1 cellular context compared by ENCODE assay signal in the genomic region with DNA sequence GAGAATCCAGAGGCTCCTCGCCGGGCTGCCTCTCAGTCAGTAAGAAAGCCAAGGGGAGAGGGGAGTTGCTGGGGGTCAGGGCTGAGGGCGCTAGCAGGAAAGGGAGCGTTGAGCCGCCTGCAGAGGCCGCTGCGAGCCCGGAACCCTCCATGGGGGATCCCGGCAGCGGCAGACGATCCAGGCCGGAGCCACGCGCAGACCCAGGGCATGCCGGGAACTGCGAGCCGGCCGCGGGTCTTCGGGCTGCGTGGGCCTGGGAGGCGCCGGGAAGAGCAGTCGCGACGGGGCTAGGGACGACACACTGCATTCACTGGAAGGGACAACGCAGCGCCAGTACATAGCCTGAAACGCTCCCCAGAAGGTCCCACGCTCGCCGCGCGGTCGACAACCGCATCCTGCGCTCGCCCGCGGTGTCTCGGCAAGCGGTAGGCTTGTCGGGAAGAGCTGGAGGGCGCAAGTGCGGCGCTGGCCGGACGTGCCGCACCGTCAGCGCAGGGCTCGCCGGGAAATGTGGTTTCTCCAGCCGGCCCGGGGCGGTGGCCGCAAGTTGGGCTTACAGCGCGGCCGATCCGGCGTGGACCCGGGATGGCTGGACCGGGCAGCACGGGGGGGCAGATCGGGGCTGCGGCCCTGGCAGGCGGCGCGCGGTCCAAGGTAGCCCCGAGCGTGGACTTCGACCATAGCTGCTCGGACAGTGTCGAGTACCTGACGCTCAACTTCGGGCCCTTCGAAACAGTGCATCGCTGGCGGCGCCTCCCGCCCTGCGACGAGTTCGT.
TF ChIP-seq lines count a peak whose summit lies in the region.

Gene LZTR1 (plus strand): TSS at position 511 of the 776 bp plus-strand sequence. CDS start 75 bp downstream, at position 586.

TF ChIP-seq in K562, 482 proteins besides CTCF, POLR2A, EP300 and RAD21 (continued from another document and continues in another):
- TF ChIP-seq, protein P1, sequence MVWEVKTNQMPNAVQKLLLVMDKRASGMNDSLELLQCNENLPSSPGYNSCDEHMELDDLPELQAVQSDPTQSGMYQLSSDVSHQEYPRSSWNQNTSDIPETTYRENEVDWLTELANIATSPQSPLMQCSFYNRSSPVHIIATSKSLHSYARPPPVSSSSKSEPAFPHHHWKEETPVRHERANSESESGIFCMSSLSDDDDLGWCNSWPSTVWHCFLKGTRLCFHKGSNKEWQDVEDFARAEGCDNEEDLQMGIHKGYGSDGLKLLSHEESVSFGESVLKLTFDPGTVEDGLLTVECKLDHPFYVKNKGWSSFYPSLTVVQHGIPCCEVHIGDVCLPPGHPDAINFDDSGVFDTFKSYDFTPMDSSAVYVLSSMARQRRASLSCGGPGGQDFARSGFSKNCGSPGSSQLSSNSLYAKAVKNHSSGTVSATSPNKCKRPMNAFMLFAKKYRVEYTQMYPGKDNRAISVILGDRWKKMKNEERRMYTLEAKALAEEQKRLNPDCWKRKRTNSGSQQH (CRISPR knock-in tag; IDR thresholded peaks at IDR 0.05) = peak; percentile 98
- TF ChIP-seq KAT2B (IDR thresholded peaks at IDR 0.05; ENCODE audit: low read depth, low read length) (peak; percentile 74), BCL6 (CRISPR knock-in tag; IDR thresholded peaks at IDR 0.05) (peak; percentile 85), CBX3 (IDR thresholded peaks at IDR 0.05; ENCODE audit: borderline replicate concordance in 1 of 2, low read length in 2 of 2) (peak in 1 of 2 experiments; percentile 61; a peak in 1 of 3 replicates), CHD1 (IDR thresholded peaks at IDR 0.05; ENCODE audit: low read length) (peak; percentile 76), ZNF253 (CRISPR knock-in tag; conservative IDR thresholded peaks at IDR 0.05) (peak; percentile 89), NR2F6 (CRISPR knock-in tag; IDR thresholded peaks at IDR 0.05) (peak; percentile 92), NKRF (IDR thresholded peaks at IDR 0.05; ENCODE audit: borderline replicate concordance) (no peak), DDX20 (tag; IDR thresholded peaks at IDR 0.05; ENCODE audit: low read depth) (no peak), TAF15 (IDR thresholded peaks at IDR 0.05; ENCODE audit: low read depth, low read length) (peak; percentile 77; the same call in 1 of the 2 replicates), CREB5 (CRISPR knock-in tag; IDR thresholded peaks at IDR 0.05) (no peak), PHF8 (IDR thresholded peaks at IDR 0.05; ENCODE audit: borderline replicate concordance, low read length) (peak; percentile 100), NFIC (IDR thresholded peaks at IDR 0.05) (no peak), NR3C1 (CRISPR knock-in tag; IDR thresholded peaks at IDR 0.05) (no peak), HNRNPK (IDR thresholded peaks at IDR 0.05; ENCODE audit: low read depth, low read length, poor library complexity, severe bottlenecking) (no peak), CCNT2 (IDR thresholded peaks at IDR 0.05; ENCODE audit: borderline replicate concordance, extremely low read depth, insufficient read length, low read depth, low read length) (no peak), HDAC1 (IDR thresholded peaks at IDR 0.05) (no peak), ZNF695 (CRISPR knock-in tag; IDR thresholded peaks at IDR 0.05) (peak; percentile 72; the same call in 1 of the 2 replicates), TGIF2 (CRISPR knock-in tag; IDR thresholded peaks at IDR 0.05) (no peak), GATAD2A (IDR thresholded peaks at IDR 0.05) (no peak), POU5F1 (IDR thresholded peaks at IDR 0.05; ENCODE audit: borderline replicate concordance, low read depth, low read length, partially characterized antibody) (peak; percentile 77), ZNF134 (CRISPR knock-in tag; conservative IDR thresholded peaks at IDR 0.05) (peak; percentile 88), KLF16 (IDR thresholded peaks at IDR 0.05) (no peak), WHSC1 (IDR thresholded peaks at IDR 0.05; ENCODE audit: low read length) (peak; percentile 83), HMGN3 (IDR thresholded peaks at IDR 0.05; ENCODE audit: borderline replicate concordance, extremely low read depth, insufficient read length, low read depth, low read length) (no peak), GTF2F1 (IDR thresholded peaks at IDR 0.05; ENCODE audit: low read depth, low read length) (peak; percentile 95), SRSF7 (optimal IDR thresholded peaks at IDR 0.05; ENCODE audit: low read depth, low read length) (no peak), ZNF184 (CRISPR knock-in tag; IDR thresholded peaks at IDR 0.05) (no peak), HMG20A (CRISPR knock-in tag; conservative IDR thresholded peaks at IDR 0.05) (no peak), ZNF311 (CRISPR knock-in tag; IDR thresholded peaks at IDR 0.05) (peak; percentile 93), ZBTB11 (CRISPR knock-in tag; IDR thresholded peaks at IDR 0.05) (peak in 1 of 3 experiments; percentile 71; a peak in 2 of 6 replicates), GABPA (tag; conservative IDR thresholded peaks at IDR 0.05; ENCODE audit: low read depth) (no peak), ZNF232 (CRISPR knock-in tag; IDR thresholded peaks at IDR 0.05) (no peak), SETDB1 (IDR thresholded peaks at IDR 0.05; ENCODE audit: low read length) (peak; percentile 97), ARHGAP35 (IDR thresholded peaks at IDR 0.05; ENCODE audit: partially characterized antibody) (no peak), SIRT6 (IDR thresholded peaks at IDR 0.05; ENCODE audit: low read depth, low read length) (peak; percentile 90), ZNF764 (CRISPR knock-in tag; IDR thresholded peaks at IDR 0.05; ENCODE audit: low read depth) (peak; percentile 87), ZNF217 (CRISPR knock-in tag; IDR thresholded peaks at IDR 0.05) (no peak), NCOR1 (IDR thresholded peaks at IDR 0.05) (no peak)
- TF ChIP-seq, protein P2, sequence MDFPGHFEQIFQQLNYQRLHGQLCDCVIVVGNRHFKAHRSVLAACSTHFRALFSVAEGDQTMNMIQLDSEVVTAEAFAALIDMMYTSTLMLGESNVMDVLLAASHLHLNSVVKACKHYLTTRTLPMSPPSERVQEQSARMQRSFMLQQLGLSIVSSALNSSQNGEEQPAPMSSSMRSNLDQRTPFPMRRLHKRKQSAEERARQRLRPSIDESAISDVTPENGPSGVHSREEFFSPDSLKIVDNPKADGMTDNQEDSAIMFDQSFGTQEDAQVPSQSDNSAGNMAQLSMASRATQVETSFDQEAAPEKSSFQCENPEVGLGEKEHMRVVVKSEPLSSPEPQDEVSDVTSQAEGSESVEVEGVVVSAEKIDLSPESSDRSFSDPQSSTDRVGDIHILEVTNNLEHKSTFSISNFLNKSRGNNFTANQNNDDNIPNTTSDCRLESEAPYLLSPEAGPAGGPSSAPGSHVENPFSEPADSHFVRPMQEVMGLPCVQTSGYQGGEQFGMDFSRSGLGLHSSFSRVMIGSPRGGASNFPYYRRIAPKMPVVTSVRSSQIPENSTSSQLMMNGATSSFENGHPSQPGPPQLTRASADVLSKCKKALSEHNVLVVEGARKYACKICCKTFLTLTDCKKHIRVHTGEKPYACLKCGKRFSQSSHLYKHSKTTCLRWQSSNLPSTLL (IDR thresholded peaks at IDR 0.05) = no peak
- TF ChIP-seq, protein P3, sequence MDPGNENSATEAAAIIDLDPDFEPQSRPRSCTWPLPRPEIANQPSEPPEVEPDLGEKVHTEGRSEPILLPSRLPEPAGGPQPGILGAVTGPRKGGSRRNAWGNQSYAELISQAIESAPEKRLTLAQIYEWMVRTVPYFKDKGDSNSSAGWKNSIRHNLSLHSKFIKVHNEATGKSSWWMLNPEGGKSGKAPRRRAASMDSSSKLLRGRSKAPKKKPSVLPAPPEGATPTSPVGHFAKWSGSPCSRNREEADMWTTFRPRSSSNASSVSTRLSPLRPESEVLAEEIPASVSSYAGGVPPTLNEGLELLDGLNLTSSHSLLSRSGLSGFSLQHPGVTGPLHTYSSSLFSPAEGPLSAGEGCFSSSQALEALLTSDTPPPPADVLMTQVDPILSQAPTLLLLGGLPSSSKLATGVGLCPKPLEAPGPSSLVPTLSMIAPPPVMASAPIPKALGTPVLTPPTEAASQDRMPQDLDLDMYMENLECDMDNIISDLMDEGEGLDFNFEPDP (CRISPR knock-in tag; IDR thresholded peaks at IDR 0.05) = peak; percentile 93; the same call in 1 of the 2 replicates
- TF ChIP-seq, protein P4, sequence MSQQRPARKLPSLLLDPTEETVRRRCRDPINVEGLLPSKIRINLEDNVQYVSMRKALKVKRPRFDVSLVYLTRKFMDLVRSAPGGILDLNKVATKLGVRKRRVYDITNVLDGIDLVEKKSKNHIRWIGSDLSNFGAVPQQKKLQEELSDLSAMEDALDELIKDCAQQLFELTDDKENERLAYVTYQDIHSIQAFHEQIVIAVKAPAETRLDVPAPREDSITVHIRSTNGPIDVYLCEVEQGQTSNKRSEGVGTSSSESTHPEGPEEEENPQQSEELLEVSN (IDR thresholded peaks at IDR 0.05; ENCODE audit: borderline replicate concordance in 1 of 2, extremely low read depth in 1 of 2, insufficient read depth in 1 of 2, insufficient read length in 1 of 2, low read depth in 1 of 2, low read length in 1 of 2, poor library complexity in 1 of 2, severe bottlenecking in 1 of 2) = peak; percentile 96 to 97
- TF ChIP-seq, protein P5, sequence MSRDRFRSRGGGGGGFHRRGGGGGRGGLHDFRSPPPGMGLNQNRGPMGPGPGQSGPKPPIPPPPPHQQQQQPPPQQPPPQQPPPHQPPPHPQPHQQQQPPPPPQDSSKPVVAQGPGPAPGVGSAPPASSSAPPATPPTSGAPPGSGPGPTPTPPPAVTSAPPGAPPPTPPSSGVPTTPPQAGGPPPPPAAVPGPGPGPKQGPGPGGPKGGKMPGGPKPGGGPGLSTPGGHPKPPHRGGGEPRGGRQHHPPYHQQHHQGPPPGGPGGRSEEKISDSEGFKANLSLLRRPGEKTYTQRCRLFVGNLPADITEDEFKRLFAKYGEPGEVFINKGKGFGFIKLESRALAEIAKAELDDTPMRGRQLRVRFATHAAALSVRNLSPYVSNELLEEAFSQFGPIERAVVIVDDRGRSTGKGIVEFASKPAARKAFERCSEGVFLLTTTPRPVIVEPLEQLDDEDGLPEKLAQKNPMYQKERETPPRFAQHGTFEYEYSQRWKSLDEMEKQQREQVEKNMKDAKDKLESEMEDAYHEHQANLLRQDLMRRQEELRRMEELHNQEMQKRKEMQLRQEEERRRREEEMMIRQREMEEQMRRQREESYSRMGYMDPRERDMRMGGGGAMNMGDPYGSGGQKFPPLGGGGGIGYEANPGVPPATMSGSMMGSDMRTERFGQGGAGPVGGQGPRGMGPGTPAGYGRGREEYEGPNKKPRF (IDR thresholded peaks at IDR 0.05; ENCODE audit: low read depth, low read length) = no peak
- TF ChIP-seq, protein P6, sequence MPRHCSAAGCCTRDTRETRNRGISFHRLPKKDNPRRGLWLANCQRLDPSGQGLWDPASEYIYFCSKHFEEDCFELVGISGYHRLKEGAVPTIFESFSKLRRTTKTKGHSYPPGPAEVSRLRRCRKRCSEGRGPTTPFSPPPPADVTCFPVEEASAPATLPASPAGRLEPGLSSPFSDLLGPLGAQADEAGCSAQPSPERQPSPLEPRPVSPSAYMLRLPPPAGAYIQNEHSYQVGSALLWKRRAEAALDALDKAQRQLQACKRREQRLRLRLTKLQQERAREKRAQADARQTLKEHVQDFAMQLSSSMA (CRISPR knock-in tag; IDR thresholded peaks at IDR 0.05) = no peak
